19 cellular contexts compared by ENCODE assay signal in genomic region chr10:73368238-73368637, GRCh38. TPM values are rescaled to one million over a fixed set of nuclear protein-coding genes. Genes with fewer than 3 reads are reported as not detected.
DNase-seq lines count a peak whose midpoint lies in the region; ATAC-seq lines count a peak whose summit lies in the region.
"Had no signal": no experiment of that assay in that cellular context is flagged by ENCODE, and none has a peak within 500 bp of the region (broad histone marks: within the 10 kb centered on the region; RNA-seq: fewer than 3 reads in every experiment).

No MANE protein-coding gene starts in this region.

- H3K36me3 ChIP-seq in aorta (ENCODE audit: control insufficient read depth in 1 of 2, insufficient read depth in 2 of 2, low read length in 1 of 2): peaks cover 2 to 3% of the 10 kb centered on the region in 2 donors

- H3K27me3 ChIP-seq in aorta (ENCODE audit: control insufficient read depth in 1 of 2, insufficient read depth in 2 of 2, low read length in 1 of 2): no peaks in the 10 kb centered on the region
- H3K27me3 ChIP-seq: adrenal gland, tibial nerve had no signal

- no peak overlapping the region for H3K27ac ChIP-seq in aorta (ENCODE audit: low read depth in 1 of 2, low read length in 2 of 2)
- H3K27ac ChIP-seq: adrenal gland, left ventricle myocardium inferior had no signal

- H3K4me3 Mint-ChIP-seq in activated naive CD4-positive, alpha-beta T cell treated with anti-CD3 and anti-CD28 coated beads for 36 hours: no peak overlapping the region
- H3K4me3 Mint-ChIP-seq in T-cell: no peak overlapping the region
- H3K4me3 Mint-ChIP-seq: CD4-positive, alpha-beta memory T cell; dendritic cell treated with granulocyte-macrophage colony-stimulating factor and Interleukin-4, amounts not matched to agents 40 ng/mL and 50 ng/mL, for 4 days; IgD-negative memory B cell; immature natural killer cell had no signal

- CTCF ChIA-PET in activated naive CD4-positive, alpha-beta T cell treated with anti-CD3 and anti-CD28 coated beads for 36 hours (lab: Charles Lee): no interaction called here
- CTCF ChIA-PET in T-cell (lab: Charles Lee): no interaction called here

- POLR2A ChIA-PET in T-cell (lab: Charles Lee): no interaction called here

- intact Hi-C loops in activated naive CD4-positive, alpha-beta T cell treated with anti-CD3 and anti-CD28 coated beads for 36 hours (cut with micrococcal nuclease): no loop called here
- intact Hi-C loops in aorta (cut with DNase I): no loop called here

- no peaks in the 10 kb centered on the region for H3K9me3 Mint-ChIP-seq in activated naive CD4-positive, alpha-beta T cell treated with anti-CD3 and anti-CD28 coated beads for 36 hours
- H3K9me3 Mint-ChIP-seq in T-cell: peaks cover 0 to 2% (median 0%) of the 10 kb centered on the region in 3 donors
- H3K9me3 Mint-ChIP-seq: CD4-positive, alpha-beta memory T cell; dendritic cell treated with granulocyte-macrophage colony-stimulating factor and Interleukin-4, amounts not matched to agents 40 ng/mL and 50 ng/mL, for 4 days; immature natural killer cell had no signal

- no peaks in the 10 kb centered on the region for H3K9me3 ChIP-seq in aorta (ENCODE audit: control insufficient read depth, low read length)
- H3K9me3 ChIP-seq: adrenal gland, left ventricle myocardium inferior, tibial nerve had no signal

- H3K36me3 Mint-ChIP-seq in activated naive CD4-positive, alpha-beta T cell treated with anti-CD3 and anti-CD28 coated beads for 36 hours (ENCODE audit: low read depth): peaks cover 36% of the 10 kb centered on the region
- H3K36me3 Mint-ChIP-seq in T-cell: peaks cover 46% of the 10 kb centered on the region

- H3K4me3 ChIP-seq in aorta (ENCODE audit: low read length in 2 of 2): no peak overlapping the region
- H3K4me3 ChIP-seq: adrenal gland, left ventricle myocardium inferior, tibial nerve had no signal

- no peak for ATAC-seq in T-cell (replicated peaks in 1 of 4)
- ATAC-seq in stimulated activated naive CD8-positive, alpha-beta T cell treated with anti-CD3 and anti-CD28 coated beads, Interleukin-15, Interleukin-2, amounts not matched to agents 100 U/mL and 50 U/mL, for 24 hours: peak; percentile 73
- no peak for ATAC-seq in aorta (ENCODE audit: low FRiP score)
- no peak for ATAC-seq in GM19463 (IDR thresholded peaks at IDR 0.05; ENCODE audit: unreplicated experiment)

- 99 to 100% methylated on average over 4 of the region's 4 CpGs for WGBS in aorta, 2 donors

- peaks cover 6% of the 10 kb centered on the region for H3K4me1 Mint-ChIP-seq in activated naive CD4-positive, alpha-beta T cell treated with anti-CD3 and anti-CD28 coated beads for 36 hours (ENCODE audit: low read depth)
- peaks cover 0 to 6% (median 0%) of the 10 kb centered on the region in 3 donors for H3K4me1 Mint-ChIP-seq in T-cell

- no peaks in the 10 kb centered on the region for H3K27me3 Mint-ChIP-seq in activated naive CD4-positive, alpha-beta T cell treated with anti-CD3 and anti-CD28 coated beads for 36 hours (ENCODE audit: low read depth)
- H3K27me3 Mint-ChIP-seq in T-cell: no peaks in the 10 kb centered on the region
- H3K27me3 Mint-ChIP-seq: CD4-positive, alpha-beta memory T cell; dendritic cell treated with granulocyte-macrophage colony-stimulating factor and Interleukin-4, amounts not matched to agents 40 ng/mL and 50 ng/mL, for 4 days; IgD-negative memory B cell had no signal

- DNase-seq in activated naive CD4-positive, alpha-beta T cell treated with anti-CD3 and anti-CD28 coated beads for 36 hours: no peak
- DNase-seq in activated naive CD4-positive, alpha-beta T cell treated with anti-CD3 and anti-CD28 coated beads, Interleukin-2, amount 50 U/mL, for 16 hours: no peak
- DNase-seq in T-cell (no peak), foreskin melanocyte (peak; percentile 92), aorta (no peak), NCI-H1417 (lab: John Stamatoyannopoulos, UW) (no peak)
- DNase-seq in stimulated activated naive CD8-positive, alpha-beta T cell treated with anti-CD3 and anti-CD28 coated beads, Interleukin-15, Interleukin-2, amounts not matched to agents 100 U/mL and 50 U/mL, for 24 hours: no peak
- DNase-seq: adrenal gland; CD4-positive, alpha-beta memory T cell; immature natural killer cell; left ventricle myocardium inferior; NCI-H1436 treated with DMSO at 0.1 percent for 48 hours; NCI-H524; retina; stimulated activated CD4-positive, alpha-beta T cell treated with anti-CD3 and anti-CD28 coated beads, Interleukin-12 subunit alpha, Interleukin-12 subunit beta, amount 100 ng/mL, for 4 hours had no signal

- no peaks in the 10 kb centered on the region for H3K4me1 ChIP-seq in aorta (ENCODE audit: control insufficient read depth in 1 of 2, insufficient read depth in 2 of 2, low read length in 2 of 2)
- H3K4me1 ChIP-seq: adrenal gland, left ventricle myocardium inferior, tibial nerve had no signal

- peak overlapping the region; percentile 54 for H3K27ac Mint-ChIP-seq in activated naive CD4-positive, alpha-beta T cell treated with anti-CD3 and anti-CD28 coated beads for 36 hours
- H3K27ac Mint-ChIP-seq in T-cell: peak overlapping the region; percentile 5 to 9
- H3K27ac Mint-ChIP-seq: dendritic cell treated with granulocyte-macrophage colony-stimulating factor and Interleukin-4, amounts not matched to agents 40 ng/mL and 50 ng/mL, for 4 days; immature natural killer cell had no signal

RNA-seq across cellular contexts. Expression of gene CFAP70, which starts 9.6 kb away (rescaled TPM):
- total RNA-seq in activated naive CD4-positive, alpha-beta T cell treated with anti-CD3 and anti-CD28 coated beads for 36 hours: under 1 TPM; 0.20 to 0.31 TPM
- total RNA-seq in T-cell (1 to 10 TPM; 1.9 to 4.0 (median 3.2) TPM), aorta (1 to 10 TPM in 1 of 2 donors, under 1 TPM in 1; 0.94 to 2.4 TPM)
- polyA plus RNA-seq in aorta: 1 to 10 TPM in 1 of 2 donors, under 1 TPM in 1; 0.25 to 2.8 TPM

RNA-seq across cellular contexts. Expression of gene ANXA7, which starts 45.6 kb away (rescaled TPM):
- 100 to 1,000 TPM; 130 to 134 TPM for total RNA-seq in activated naive CD4-positive, alpha-beta T cell treated with anti-CD3 and anti-CD28 coated beads for 36 hours
- total RNA-seq in T-cell: 100 to 1,000 TPM in 2 of 5 donors, 10 to 100 TPM in 3; 84.3 to 109 (median 97.6) TPM
- 100 to 1,000 TPM; 116 to 125 TPM for total RNA-seq in aorta
- 10 to 100 TPM; 72.4 to 88.3 TPM for polyA plus RNA-seq in aorta
